ENCODE assay signal across 16 cellular contexts in the genomic region with DNA sequence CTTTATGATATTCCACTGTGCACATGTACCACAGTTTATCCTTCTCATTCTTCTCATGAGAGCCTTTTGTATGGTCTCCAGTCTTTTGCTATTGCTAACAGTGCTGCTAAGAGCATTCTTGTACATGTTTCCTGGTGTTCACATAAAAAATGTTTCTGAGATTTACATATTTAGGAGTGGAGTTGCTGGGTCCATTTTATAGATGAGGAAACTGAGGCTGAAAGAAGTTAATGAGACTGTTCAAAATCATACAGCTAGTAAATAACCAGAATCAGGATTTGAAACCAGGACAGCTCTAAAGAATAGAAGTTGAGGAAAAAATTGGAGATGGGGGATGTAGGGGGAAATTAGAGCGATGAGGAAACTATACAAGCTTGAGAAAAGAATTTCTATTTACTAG. TPM values are rescaled to one million over a fixed set of nuclear protein-coding genes. Genes with fewer than 3 reads are reported as not detected.
DNase-seq lines count a peak whose midpoint lies in the region; ATAC-seq, FAIRE-seq and TF ChIP-seq lines count a peak whose summit lies in the region.
"Had no signal": no experiment of that assay in that cellular context is flagged by ENCODE, and none has a peak within 500 bp of the region (broad histone marks: within the 10 kb centered on the region; RNA-seq: fewer than 3 reads in every experiment).

No MANE protein-coding gene starts in this region.

- intact Hi-C loops in OCI-LY7 (cut with micrococcal nuclease; ENCODE audit: unreplicated experiment) = loop anchor here (2.0 kb wide), 1 partner anchor 45 kb away; no protein-coding TSS in a partner anchor
- intact Hi-C loops in upper lobe of right lung (cut with DNase I) = no loop called here
- intact Hi-C loops in lower leg skin (cut with DNase I; ENCODE audit: low total_unique reads) = no loop called here

- peak overlapping the region; percentile 8 for H3K4me3 Mint-ChIP-seq in memory B cell
- H3K4me3 Mint-ChIP-seq: GM23338 had no signal

- TF ChIP-seq CTCF in OCI-LY7 (conservative IDR thresholded peaks at IDR 0.05; ENCODE audit: low read length) (no peak), upper lobe of right lung (IDR thresholded peaks at IDR 0.05) (no peak), lower leg skin (IDR thresholded peaks at IDR 0.05) (no peak)

- H3K27ac Mint-ChIP-seq in memory B cell = peak overlapping the region; percentile 36
- H3K27ac Mint-ChIP-seq: GM23338 had no signal

- no peak for TF ChIP-seq POLR2A in lower leg skin (IDR thresholded peaks at IDR 0.05)

- peaks cover 2% of the 10 kb centered on the region for H3K27me3 Mint-ChIP-seq in memory B cell

- no peaks in the 10 kb centered on the region for H4K20me1 ChIP-seq in BLaER1
- no peaks in the 10 kb centered on the region for H4K20me1 ChIP-seq in OCI-LY7 (ENCODE audit: insufficient read depth, low read length)

- no peaks in the 10 kb centered on the region for H3K36me3 ChIP-seq in BLaER1
- H3K36me3 ChIP-seq in OCI-LY7 (ENCODE audit: insufficient read depth, low read length) = no peaks in the 10 kb centered on the region
- no peaks in the 10 kb centered on the region for H3K36me3 ChIP-seq in upper lobe of right lung
- H3K36me3 ChIP-seq: SJSA1 had no signal

- no TSS peak for BruUV-seq in OCI-LY7 (replicated peaks; lab: Mats Ljungman, UMichigan)

- no peak overlapping the region for H3K4me3 ChIP-seq in BLaER1
- peak overlapping the region; percentile 21 for H3K4me3 ChIP-seq in OCI-LY7 (ENCODE audit: low read depth, low read length, poor library complexity, severe bottlenecking)
- H3K4me3 ChIP-seq in upper lobe of right lung = no peak overlapping the region
- no peak overlapping the region for H3K4me3 ChIP-seq in lower leg skin (ENCODE audit: low read depth, poor library complexity, severe bottlenecking)
- H3K4me3 ChIP-seq: A549, GM23338, SJSA1 had no signal

- H3K9me3 ChIP-seq in BLaER1 = no peaks in the 10 kb centered on the region
- no peaks in the 10 kb centered on the region for H3K9me3 ChIP-seq in OCI-LY7 (ENCODE audit: low read length)
- H3K9me3 ChIP-seq in upper lobe of right lung = no peaks in the 10 kb centered on the region
- H3K9me3 ChIP-seq: A549, SJSA1 had no signal

- H3K4me2 ChIP-seq in BLaER1 (peak overlapping the region; percentile 77), OCI-LY7 (ENCODE audit: low read length) (peak overlapping the region; percentile 51)
- H3K4me2 ChIP-seq: A549, GM23338 had no signal

- peaks cover 42% of the 10 kb centered on the region for H3K4me1 Mint-ChIP-seq in memory B cell

- H3K9ac ChIP-seq in BLaER1 = no peak overlapping the region

- CTCF ChIA-PET in OCI-LY7 (lab: Charles Lee; ENCODE audit: unreplicated experiment) = interaction anchor here (1.0 kb wide), 1 partner anchor 150 kb away, joined by 3 read pairs; no protein-coding TSS in a partner anchor

- POLR2A ChIA-PET in OCI-LY7 (lab: Charles Lee) = interaction anchor here (0.6 to 12.1 kb wide), 12 partner anchors 8 to 286 kb away, joined by 3 to 113 read pairs (median 4); a partner anchor contains a TSS

- H3K36me3 Mint-ChIP-seq in memory B cell = no peaks in the 10 kb centered on the region
- H3K36me3 Mint-ChIP-seq: CD8-positive, alpha-beta memory T cell had no signal

- no peaks in the 10 kb centered on the region for H3K79me2 ChIP-seq in OCI-LY7 (ENCODE audit: insufficient read depth, low read depth, low read length)

- H3K4me1 ChIP-seq in BLaER1 (peaks cover 82% of the 10 kb centered on the region), OCI-LY7 (ENCODE audit: insufficient read depth, low read length, poor library complexity, severe bottlenecking) (peaks cover 92% of the 10 kb centered on the region), upper lobe of right lung (no peaks in the 10 kb centered on the region)
- H3K4me1 ChIP-seq: A549 had no signal

- H3K27me3 ChIP-seq in BLaER1 (no peaks in the 10 kb centered on the region), upper lobe of right lung (no peaks in the 10 kb centered on the region)
- H3K27me3 ChIP-seq: SJSA1 had no signal

- WGBS in lower leg skin, 2 donors = 81 to 86% methylated on average over 1 of the region's 1 CpG

- FAIRE-seq in GM19239 (lab: Jason Lieb, UNC) = peak; percentile 77
- FAIRE-seq: A549 had no signal

- peak overlapping the region; percentile 22; the same call in 1 of the 2 replicates for H3K27ac ChIP-seq in BLaER1
- peak overlapping the region; percentile 73 for H3K27ac ChIP-seq in OCI-LY7 (ENCODE audit: low read depth, low read length, poor library complexity, severe bottlenecking)
- H3K27ac ChIP-seq in upper lobe of right lung = no peak overlapping the region
- H3K27ac ChIP-seq: A549 had no signal

- DNase-seq in GM19239 (ENCODE audit: insufficient read length, low spot score) = no peak
- DNase-seq in OCI-LY7 (ENCODE audit: low spot score) = no peak
- DNase-seq in memory B cell (ENCODE audit: low spot score in 2 of 2) = no peak
- no peak for DNase-seq in upper lobe of right lung
- DNase-seq in lower leg skin (ENCODE audit: low spot score in 2 of 2) = no peak
- DNase-seq: CD8-positive, alpha-beta memory T cell; DMS79; NCI-H1694 treated with DMSO at 0.1 percent for 48 hours had no signal

- no peak for ATAC-seq in memory B cell (ENCODE audit: low read depth)
- ATAC-seq in upper lobe of right lung = no peak
- ATAC-seq in GM19395 (IDR thresholded peaks at IDR 0.05; ENCODE audit: unreplicated experiment) = no peak
- ATAC-seq: A549, GM23338, HCT116 had no signal

- no peaks in the 10 kb centered on the region for H3K9me2 ChIP-seq in OCI-LY7 (ENCODE audit: insufficient read depth, low read length)

- H3K9me3 Mint-ChIP-seq in memory B cell = no peaks in the 10 kb centered on the region
- H3K9me3 Mint-ChIP-seq: CD8-positive, alpha-beta memory T cell; GM23338 had no signal

- H2AFZ ChIP-seq in OCI-LY7 (ENCODE audit: low read length) = peak overlapping the region; percentile 56; the same call in 1 of the 2 replicates
- H2AFZ ChIP-seq: GM23338 had no signal

RNA-seq across cellular contexts. Expression of a gene that starts 27.8 kb away (rescaled TPM):
- total RNA-seq in OCI-LY7 (2014; rRNA removed; shearing (Covaris generic)) = 17.9 and 20.1 TPM in 2 replicates
- total RNA-seq in OCI-LY7 (2022) = 22.5 and 29.5 TPM in 2 replicates
- total RNA-seq in upper lobe of right lung = 12.0 TPM
- 1 to 10 TPM in 2 of 4 donors, under 1 TPM in 1, not detected in 1; 0.37 to 1.2 (median 1.1) TPM for total RNA-seq in lower leg skin
- total RNA-seq: G401 had no signal

RNA-seq across cellular contexts. Expression of a gene that starts 42.9 kb away (rescaled TPM):
- 1.3 and 2.2 TPM in 2 replicates for total RNA-seq in OCI-LY7 (2014; rRNA removed; shearing (Covaris generic))
- total RNA-seq in OCI-LY7 (2022) (3.0 and 4.0 TPM in 2 replicates), upper lobe of right lung (12.8 TPM), lower leg skin (1 to 10 TPM; 6.1 to 8.0 (median 7.1) TPM)
- total RNA-seq: G401 had no signal

RNA-seq across cellular contexts. Expression of a gene that starts 52.4 kb away (rescaled TPM):
- 0.10 TPM in 1 of 2 replicates, not detected in the other for total RNA-seq in OCI-LY7 (2014; rRNA removed; shearing (Covaris generic))
- total RNA-seq in OCI-LY7 (2022) = 0.31 and 1.2 TPM in 2 replicates
- total RNA-seq in upper lobe of right lung = not detected
- not detected for total RNA-seq in lower leg skin
- total RNA-seq: CD8-positive, alpha-beta memory T cell; G401; NCI-H460 had no signal
